ENCODE assay signal across 22 cellular contexts in genomic region chr15:53580371-53580770, GRCh38.
DNase-seq lines count a peak whose midpoint lies in the region; ATAC-seq, FAIRE-seq and TF ChIP-seq lines count a peak whose summit lies in the region.
"Had no signal": no experiment of that assay in that cellular context is flagged by ENCODE, and none has a peak within 500 bp of the region (broad histone marks: within the 10 kb centered on the region; RNA-seq: fewer than 3 reads in every experiment).

No MANE protein-coding gene starts in this region.

- H3K36me3 ChIP-seq in keratinocyte (ENCODE audit: control insufficient read depth in 2 of 2, extremely low read depth in 1 of 2, insufficient read depth in 2 of 2, low read length in 2 of 2), result no peaks in the 10 kb centered on the region
- H3K36me3 ChIP-seq: right atrium auricular region had no signal

- H3K27me3 ChIP-seq in keratinocyte (ENCODE audit: control insufficient read depth, extremely low read depth, insufficient read depth, low read length), result no peaks in the 10 kb centered on the region
- H3K27me3 ChIP-seq: right atrium auricular region, testis had no signal

- H4K20me1 ChIP-seq in keratinocyte (ENCODE audit: control insufficient read depth, extremely low read depth, insufficient read depth, low read length), result no peaks in the 10 kb centered on the region

- no peak overlapping the region for H3K27ac ChIP-seq in keratinocyte (ENCODE audit: control insufficient read depth, insufficient read depth, low read length)
- H3K27ac ChIP-seq: right atrium auricular region, testis had no signal

- dilution Hi-C loops in keratinocyte (cut with MboI; ENCODE audit: extremely low pct_ligation_motif_present, low sequenced_read_pairs), result no loop called here

- DNase-seq in Caki2 (ENCODE audit: low read depth), result peak; percentile 18
- DNase-seq in NCI-H2029 treated with DMSO at 0.1 percent for 48 hours (lab: John Stamatoyannopoulos, UW), result peak; percentile 10
- DNase-seq in keratinocyte (ENCODE audit: low read depth, low spot score), result no peak
- DNase-seq in omental fat pad (ENCODE audit: low spot score), result no peak
- no peak for DNase-seq in HK-2 (ENCODE audit: unreplicated experiment)
- no peak for DNase-seq in stimulated activated naive CD4-positive, alpha-beta T cell treated with Interleukin-2 at 50 U/mL for 16 hours (lab: John Stamatoyannopoulos, UW)
- DNase-seq: activated CD4-positive, alpha-beta T cell treated with anti-CD3 and anti-CD28 coated beads, Interleukin-2, amount 50 U/mL, for 4 hours; CD4-positive, CD25-positive, alpha-beta regulatory T cell; central memory CD4-positive, alpha-beta T cell; DMS 273 treated with DMSO at 0.1 percent for 48 hours; islet precursor cell; MM.1S; naive thymus-derived CD8-positive, alpha-beta T cell; NCI-H1436 treated with DMSO at 0.1 percent for 48 hours; NCI-H2171; stimulated activated CD4-positive, alpha-beta T cell treated with anti-CD3 and anti-CD28 coated beads, Interleukin-4, amount 100 ng/mL, for 1 hour; stimulated activated naive B cell treated with anti-CD40 and anti-IgM and Interleukin-4, amounts not matched to agents 10 μg/mL and 1 μg/mL and 100 μg/mL, for 72 hours; testis had no signal

- H3K4me1 ChIP-seq in keratinocyte (ENCODE audit: control insufficient read depth, extremely low read depth, insufficient read depth, low read length), result peaks cover 6% of the 10 kb centered on the region
- H3K4me1 ChIP-seq: right atrium auricular region, testis had no signal

- in situ Hi-C loops in Caki2 (cut with HindIII; ENCODE audit: low pct_unique_long_range_greater_than_20kb, low sequenced_read_pairs), result no loop called here

- no peak for TF ChIP-seq CTCF in keratinocyte (optimal IDR thresholded peaks at IDR 0.05 in 1 of 3, IDR thresholded peaks at IDR 0.05 in 1 of 3, conservative IDR thresholded peaks at IDR 0.05 in 1 of 3; ENCODE audit: extremely low read depth in 1 of 3, insufficient read depth in 2 of 3, low read length in 3 of 3)
- no peak for TF ChIP-seq CTCF in omental fat pad (IDR thresholded peaks at IDR 0.05)

- no peaks in the 10 kb centered on the region for H3K9me1 ChIP-seq in keratinocyte (ENCODE audit: control insufficient read depth, extremely low read depth, insufficient read depth, low read length)

- H2AFZ ChIP-seq in keratinocyte (ENCODE audit: control insufficient read depth, low read length), result peak overlapping the region; percentile 49

- ATAC-seq in omental fat pad (ENCODE audit: low FRiP score) (peak; percentile 64), HG03342 (IDR thresholded peaks at IDR 0.05; ENCODE audit: unreplicated experiment) (no peak)
- ATAC-seq: naive thymus-derived CD8-positive, alpha-beta T cell; stimulated activated naive B cell treated with anti-CD40 and anti-IgM and Interleukin-4, amounts not matched to agents 10 μg/mL and 1 μg/mL and 100 μg/mL, for 72 hours; WTC11 had no signal

- no peak for FAIRE-seq in keratinocyte (lab: Jason Lieb, UNC)
- FAIRE-seq: endometrium had no signal

- no peak overlapping the region for H3K4me3 ChIP-seq in keratinocyte (ENCODE audit: control insufficient read depth in 2 of 3, extremely low read depth in 1 of 3, insufficient read depth in 2 of 3, low read depth in 1 of 3, low read length in 3 of 3)
- H3K4me3 ChIP-seq: right atrium auricular region, testis had no signal

- H3K79me2 ChIP-seq in keratinocyte (ENCODE audit: control insufficient read depth, insufficient read depth, low read length), result no peaks in the 10 kb centered on the region

- H3K9me3 ChIP-seq in keratinocyte (ENCODE audit: control insufficient read depth, low read depth, low read length), result no peaks in the 10 kb centered on the region
- H3K9me3 ChIP-seq: right atrium auricular region, testis had no signal

- no peak overlapping the region for H3K4me2 ChIP-seq in keratinocyte (ENCODE audit: control insufficient read depth, extremely low read depth, insufficient read depth, low read depth, low read length)

- H3K9ac ChIP-seq in keratinocyte (ENCODE audit: control insufficient read depth, extremely low read depth, insufficient read depth, low read length), result no peak overlapping the region

Comparison
In these comparisons a context has a peak if more than half of its experiments do, and no peak if none do; other contexts are left out.
1. DNase-seq: peak in Caki2 (single experiment) and NCI-H2029 treated with DMSO at 0.1 percent for 48 hours (single experiment); none in keratinocyte (single experiment), omental fat pad (single experiment), HK-2 (single experiment) and stimulated activated naive CD4-positive, alpha-beta T cell treated with Interleukin-2 at 50 U/mL for 16 hours (single experiment).